Comparison of ENCODE assay signal across 13 cellular contexts in the genomic region with DNA sequence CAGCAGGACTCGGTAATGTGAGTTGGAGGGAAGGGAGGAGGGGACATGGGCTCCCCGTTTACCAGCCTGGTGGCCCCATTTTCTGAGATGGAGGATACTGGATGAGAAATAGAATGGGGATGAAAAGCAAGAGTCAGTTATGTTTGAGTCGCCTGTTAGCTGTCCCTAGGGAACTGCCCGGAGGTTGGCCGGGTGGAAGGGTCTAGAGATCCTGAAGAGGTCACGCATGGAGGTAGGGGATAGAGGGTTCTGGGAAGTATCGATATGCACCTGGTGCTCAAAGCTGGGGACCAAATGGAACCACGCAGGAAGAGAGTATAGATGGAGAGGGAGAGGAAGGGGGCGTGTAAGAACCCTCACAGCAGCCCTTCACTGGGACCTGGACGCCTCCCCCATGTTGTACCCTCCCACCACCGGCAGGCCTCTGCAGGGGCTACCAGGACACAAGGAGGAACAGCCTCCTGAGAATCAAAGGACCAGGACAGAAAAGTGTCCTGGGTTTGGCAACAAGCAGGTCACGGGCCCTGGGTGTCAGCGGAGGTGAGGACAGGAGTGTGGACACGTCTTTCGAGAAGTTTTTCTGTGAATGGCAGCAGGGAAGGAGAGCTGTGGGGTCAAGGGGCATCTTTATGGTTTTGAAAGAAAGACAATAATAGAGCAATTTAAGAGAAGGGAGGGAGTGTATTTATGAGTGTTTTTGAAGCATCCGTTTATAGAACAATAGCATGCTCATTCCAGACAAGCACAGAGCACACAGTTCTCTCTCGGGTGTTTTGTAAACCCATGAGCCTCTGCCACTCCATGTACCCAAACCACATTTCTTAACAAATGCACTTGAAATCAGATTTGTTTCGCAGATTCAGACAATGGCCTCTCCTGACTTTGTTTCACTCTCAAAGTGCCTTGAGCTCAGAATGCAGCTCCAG.
DNase-seq lines count a peak whose midpoint lies in the region; ATAC-seq and TF ChIP-seq lines count a peak whose summit lies in the region.
"Had no signal": no experiment of that assay in that cellular context is flagged by ENCODE, and none has a peak within 500 bp of the region (broad histone marks: within the 10 kb centered on the region; RNA-seq: fewer than 3 reads in every experiment).

No MANE protein-coding gene starts in this region.

- peak overlapping the region; percentile 17; the same call in 1 of the 2 replicates for H3K9ac ChIP-seq in BLaER1

- H3K4me3 ChIP-seq in BLaER1 (no peak overlapping the region), WERI-Rb-1 (ENCODE audit: low read depth, low read length) (no peak overlapping the region), cardiac muscle cell (no peak overlapping the region)
- H3K4me3 ChIP-seq: smooth muscle cell had no signal

- H3K4me2 ChIP-seq in BLaER1, result peak overlapping the region; percentile 86
- H3K4me2 ChIP-seq: smooth muscle cell had no signal

- ATAC-seq in omental fat pad (ENCODE audit: low FRiP score) (no peak), GM18520 (IDR thresholded peaks at IDR 0.05; ENCODE audit: unreplicated experiment) (no peak), HG02885 (IDR thresholded peaks at IDR 0.05; ENCODE audit: poor library complexity, unreplicated experiment) (no peak)

- H3K4me1 ChIP-seq in BLaER1, result peaks cover 84% of the 10 kb centered on the region
- H3K4me1 ChIP-seq in cardiac muscle cell (ENCODE audit: low read depth), result peaks cover 23% of the 10 kb centered on the region

- DNase-seq in WERI-Rb-1, result peak; percentile 5
- DNase-seq in cardiac muscle cell (ENCODE audit: low read depth in 1 of 2, low spot score in 1 of 2), result no peak
- peak; percentile 9 for DNase-seq in omental fat pad (ENCODE audit: low spot score)
- DNase-seq in kidney tubule cell (ENCODE audit: low spot score), result no peak
- DNase-seq in NCI-H446 (lab: John Stamatoyannopoulos, UW), result no peak
- DNase-seq: DMS79 treated with DMSO at 0.1 percent for 48 hours, Kasumi-1, NCI-H2081 treated with DMSO at 0.1 percent for 48 hours, OCI-M1 had no signal

- H3K36me3 ChIP-seq in BLaER1 (peaks cover 27% of the 10 kb centered on the region), WERI-Rb-1 (peaks cover 9% of the 10 kb centered on the region), cardiac muscle cell (no peaks in the 10 kb centered on the region)

- peaks cover 7% of the 10 kb centered on the region; the same call in 1 of the 2 replicates for H3K9me3 ChIP-seq in BLaER1
- no peaks in the 10 kb centered on the region for H3K9me3 ChIP-seq in WERI-Rb-1 (ENCODE audit: severe bottlenecking)
- no peaks in the 10 kb centered on the region for H3K9me3 ChIP-seq in cardiac muscle cell (ENCODE audit: low read depth)

- no peaks in the 10 kb centered on the region for H4K20me1 ChIP-seq in BLaER1

- no peak for TF ChIP-seq CTCF in WERI-Rb-1 (IDR thresholded peaks at IDR 0.05; ENCODE audit: low read depth, low read length)
- TF ChIP-seq CTCF in cardiac muscle cell (IDR thresholded peaks at IDR 0.05; ENCODE audit: low read depth, low read length), result no peak
- TF ChIP-seq CTCF in omental fat pad (IDR thresholded peaks at IDR 0.05), result no peak

- H3K27me3 ChIP-seq in BLaER1 (no peaks in the 10 kb centered on the region), WERI-Rb-1 (ENCODE audit: insufficient read depth, low read depth, severe bottlenecking) (no peaks in the 10 kb centered on the region), cardiac muscle cell (no peaks in the 10 kb centered on the region)

- H3K27ac ChIP-seq in BLaER1, result peak overlapping the region; percentile 55
- no peak overlapping the region for H3K27ac ChIP-seq in WERI-Rb-1
- H3K27ac ChIP-seq in cardiac muscle cell, result peak overlapping the region; percentile 12

Comparison
In these comparisons a context has a peak if more than half of its experiments do, and no peak if none do; other contexts are left out.
1. DNase-seq: peak in WERI-Rb-1 (single experiment) and omental fat pad (single experiment); none in cardiac muscle cell (0 of 2), kidney tubule cell (single experiment) and NCI-H446 (0 of 2).